Comparison of ENCODE assay signal across 28 cellular contexts in genomic region chr13:27309401-27309958, GRCh38.
"Had no signal": no experiment of that assay in that cellular context is flagged by ENCODE, and none has a peak within 500 bp of the region (broad histone marks: within the 10 kb centered on the region; RNA-seq: fewer than 3 reads in every experiment).

No MANE protein-coding gene starts in this region.

- H3K4me1 Mint-ChIP-seq: natural killer cell had no signal

- H3K4me3 Mint-ChIP-seq: memory B cell, natural killer cell had no signal

- H2AFZ ChIP-seq: hepatocyte, neural progenitor cell had no signal

- H3K36me3 Mint-ChIP-seq: activated naive CD4-positive, alpha-beta T cell treated with anti-CD3 and anti-CD28 coated beads, Interleukin-2, amount 50 U/mL, for 72 hours; memory B cell; natural killer cell; neural progenitor cell had no signal

- H3K27ac Mint-ChIP-seq: memory B cell, natural killer cell, neural progenitor cell had no signal

- H3K36me3 ChIP-seq: cardiac muscle cell, colonic mucosa, gastroesophageal sphincter, neural progenitor cell, spleen, transverse colon, WERI-Rb-1 had no signal

- H3K4me1 ChIP-seq: body of pancreas, colonic mucosa, gastroesophageal sphincter, testis, transverse colon had no signal

- H3K9me3 Mint-ChIP-seq: activated naive CD4-positive, alpha-beta T cell treated with anti-CD3 and anti-CD28 coated beads, Interleukin-2, amount 50 U/mL, for 72 hours; memory B cell; natural killer cell; neural progenitor cell had no signal

- H3K27me3 ChIP-seq: body of pancreas, colonic mucosa, gastroesophageal sphincter, hepatocyte, neural progenitor cell, spleen, testis, transverse colon had no signal

- H3K79me2 ChIP-seq: hepatocyte had no signal

- H3K4me3 ChIP-seq: body of pancreas, cardiac muscle cell, colonic mucosa, gastroesophageal sphincter, hepatocyte, neural progenitor cell, spleen, transverse colon had no signal

- H3K27ac ChIP-seq: body of pancreas, cardiac muscle cell, colonic mucosa, gastroesophageal sphincter, hepatocyte, neural progenitor cell, testis, transverse colon, WERI-Rb-1 had no signal

- DNase-seq: activated CD4-positive, alpha-beta T cell treated with anti-CD3 and anti-CD28 coated beads for 48 hours; activated CD4-positive, alpha-beta T cell treated with anti-CD3 and anti-CD28 coated beads, Interleukin-2, amount 50 U/mL, for 48 hours; activated naive CD4-positive, alpha-beta T cell; activated T-cell treated with anti-CD3 and anti-CD28 coated beads, Interleukin-2, amount 50 U/mL, for 48 hours; anterior cingulate cortex; body of pancreas; cerebellar nuclear complex; colonic mucosa; effector memory CD4-positive, alpha-beta T cell; islet precursor cell; left cardiac atrium; midbrain; natural killer cell; posterior cingulate gyrus; right cardiac atrium; spleen; stimulated activated CD4-positive, alpha-beta T cell treated with anti-CD3 and anti-CD28 coated beads, Interleukin-2, amount 100 ng/mL, for 48 hours; stimulated activated naive CD8-positive, alpha-beta T cell treated with anti-CD3 and anti-CD28 coated beads, Interleukin-15, Interleukin-2, amounts not matched to agents 100 U/mL and 50 U/mL, for 24 hours; testis; transverse colon; WERI-Rb-1 had no signal

- ATAC-seq: activated CD4-positive, CD25-positive, alpha-beta regulatory T cell treated with anti-CD3 and anti-CD28 coated beads, Interleukin-2, amount 50 U/mL, for 24 hours; activated naive CD4-positive, alpha-beta T cell treated with anti-CD3 and anti-CD28 coated beads, Interleukin-2, amount 50 U/mL, for 72 hours; body of pancreas; gastroesophageal sphincter; left cardiac atrium; natural killer cell; right cardiac atrium; stimulated activated naive CD8-positive, alpha-beta T cell treated with anti-CD3 and anti-CD28 coated beads, Interleukin-15, Interleukin-2, amounts not matched to agents 100 U/mL and 50 U/mL, for 24 hours had no signal

- H3K4me2 ChIP-seq: hepatocyte, neural progenitor cell had no signal

- H3K9me3 ChIP-seq: body of pancreas, colonic mucosa, gastroesophageal sphincter, spleen, testis, transverse colon had no signal
